21 cellular contexts compared by ENCODE assay signal in genomic region chr16:1639282-1639681, GRCh38. TPM values are rescaled to one million over a fixed set of nuclear protein-coding genes. Genes with fewer than 3 reads are reported as not detected.
DNase-seq lines count a peak whose midpoint lies in the region; ATAC-seq, FAIRE-seq and TF ChIP-seq lines count a peak whose summit lies in the region.
"Had no signal": no experiment of that assay in that cellular context is flagged by ENCODE, and none has a peak within 500 bp of the region (broad histone marks: within the 10 kb centered on the region; RNA-seq: fewer than 3 reads in every experiment).

No MANE protein-coding gene starts in this region.

- H3K27me3 Mint-ChIP-seq in natural killer cell treated with Interleukin-12 subunit alpha and Interleukin-12 subunit beta and Interleukin-15 and Interleukin-18, amount 100 ng/mL, for 72 hours, result no peaks in the 10 kb centered on the region
- no peaks in the 10 kb centered on the region for H3K27me3 Mint-ChIP-seq in endodermal cell (ENCODE audit: insufficient read depth)
- H3K27me3 Mint-ChIP-seq: CD4-positive, alpha-beta memory T cell had no signal

- TF ChIP-seq CTCF in HepG2 (CRISPR knock-in tag; IDR thresholded peaks at IDR 0.05) (no peak), right lobe of liver (IDR thresholded peaks at IDR 0.05) (no peak), K562 (IDR thresholded peaks at IDR 0.05 in 2 of 3, conservative IDR thresholded peaks at IDR 0.05 in 1 of 3; ENCODE audit: insufficient read depth in 2 of 3, low read depth in 1 of 3, low read length in 3 of 3) (no peak), endodermal cell (conservative IDR thresholded peaks at IDR 0.05) (no peak)

- H3K9me3 ChIP-seq in HepG2 (ENCODE audit: low read length) (no peaks in the 10 kb centered on the region), right lobe of liver (no peaks in the 10 kb centered on the region), K562 (replicated peaks; ENCODE audit: control insufficient read depth, insufficient read depth, low read depth, low read length) (no peaks in the 10 kb centered on the region), endodermal cell (ENCODE audit: control insufficient read depth, low read length) (no peaks in the 10 kb centered on the region)
- H3K9me3 ChIP-seq: BE2C, SK-N-SH had no signal

- H3K4me1 ChIP-seq in HepG2 (ENCODE audit: insufficient read depth, low read length) (no peaks in the 10 kb centered on the region), right lobe of liver (no peaks in the 10 kb centered on the region), K562 (replicated peaks in 1 of 2; ENCODE audit: control insufficient read depth in 2 of 2, insufficient read depth in 2 of 2, low read length in 2 of 2) (peaks cover 0 to 9% of the 10 kb centered on the region in 2 experiments; a peak in 1 of 5 replicates), endodermal cell (ENCODE audit: control insufficient read depth, insufficient read depth, low read length) (no peaks in the 10 kb centered on the region)
- H3K4me1 ChIP-seq: BE2C had no signal

- H3K9me1 ChIP-seq in K562 (ENCODE audit: control insufficient read depth, insufficient read depth, low read length), result peaks cover under 1% of the 10 kb centered on the region

- FAIRE-seq in HepG2 (lab: Jason Lieb, UNC) (no peak), K562 (lab: Jason Lieb, UNC) (no peak)
- FAIRE-seq: D721Med, GM12892, GM18507, H54 had no signal

- H3K36me3 Mint-ChIP-seq in natural killer cell treated with Interleukin-12 subunit alpha and Interleukin-12 subunit beta and Interleukin-15 and Interleukin-18, amount 100 ng/mL, for 72 hours, result peaks cover 13% of the 10 kb centered on the region
- H3K36me3 Mint-ChIP-seq in endodermal cell (ENCODE audit: low read depth), result peaks cover 74% of the 10 kb centered on the region

- H3K27ac ChIP-seq in HepG2 (ENCODE audit: extremely low read length, insufficient read depth, low read length) (no peak overlapping the region), right lobe of liver (no peak overlapping the region), K562 (ENCODE audit: extremely low read depth, low read depth, low read length) (no peak overlapping the region), endodermal cell (ENCODE audit: low read depth, low read length) (no peak overlapping the region)

- H3K4me2 ChIP-seq in HepG2 (ENCODE audit: low read depth, low read length) (no peak overlapping the region), K562 (ENCODE audit: insufficient read depth, low read length) (no peak overlapping the region)
- H3K4me2 ChIP-seq: SK-N-SH had no signal

- H3K4me3 Mint-ChIP-seq in natural killer cell treated with Interleukin-12 subunit alpha and Interleukin-12 subunit beta and Interleukin-15 and Interleukin-18, amount 100 ng/mL, for 72 hours, result peak overlapping the region; percentile 6
- H3K4me3 Mint-ChIP-seq in endodermal cell, result no peak overlapping the region
- H3K4me3 Mint-ChIP-seq: CD4-positive, alpha-beta memory T cell had no signal

- 91% methylated on average over 2 of the region's 2 CpGs for WGBS in HepG2 (ENCODE audit: low lambda C conversion rate)
- WGBS in right lobe of liver (ENCODE audit: insufficient coverage, low coverage, low lambda C conversion rate, missing lambda C conversion rate), result 94% methylated on average over 2 of the region's 2 CpGs
- WGBS in K562 (ENCODE audit: insufficient coverage, low coverage, missing lambda C conversion rate), result 91% methylated on average over 2 of the region's 2 CpGs
- WGBS in endodermal cell (ENCODE audit: insufficient coverage in 1 of 2, insufficient read length in 1 of 2), 2 experiments, result 81 to 93% methylated on average over 2 of the region's 2 CpGs

- ATAC-seq in HepG2 (peak; percentile 31; the same call in 2 of the 3 replicates), right lobe of liver (no peak), K562 (peak; percentile 61), HG03025 (IDR thresholded peaks at IDR 0.05; ENCODE audit: low FRiP score, unreplicated experiment) (no peak)
- ATAC-seq in natural killer cell treated with Interleukin-12 subunit alpha and Interleukin-12 subunit beta and Interleukin-15 and Interleukin-18, amount 100 ng/mL, for 72 hours, result no peak

- no peaks in the 10 kb centered on the region for H3K27me3 ChIP-seq in HepG2 (ENCODE audit: control insufficient read depth in 1 of 2, insufficient read depth in 2 of 2, low read length in 2 of 2)
- H3K27me3 ChIP-seq in right lobe of liver, result no peaks in the 10 kb centered on the region
- H3K27me3 ChIP-seq in K562 (ENCODE audit: control insufficient read depth in 2 of 2, insufficient read depth in 2 of 2, low read length in 2 of 2), result no peaks in the 10 kb centered on the region
- H3K27me3 ChIP-seq in endodermal cell (ENCODE audit: control insufficient read depth, insufficient read depth, low read length, poor library complexity, severe bottlenecking), result no peaks in the 10 kb centered on the region
- H3K27me3 ChIP-seq: BE2C had no signal

- POLR2A ChIA-PET in HepG2 (lab: Yijun Ruan, JAX), result no interaction called here
- POLR2A ChIA-PET in K562 (lab: Yijun Ruan, JAX), result no interaction called here

- TF ChIP-seq RAD21 in HepG2 (CRISPR knock-in tag; IDR thresholded peaks at IDR 0.05) (no peak), K562 (CRISPR knock-in tag; conservative IDR thresholded peaks at IDR 0.05 in 1 of 2, IDR thresholded peaks at IDR 0.05 in 1 of 2) (no peak)

- H3K9me3 Mint-ChIP-seq in natural killer cell treated with Interleukin-12 subunit alpha and Interleukin-12 subunit beta and Interleukin-15 and Interleukin-18, amount 100 ng/mL, for 72 hours, result no peaks in the 10 kb centered on the region
- no peaks in the 10 kb centered on the region for H3K9me3 Mint-ChIP-seq in endodermal cell
- H3K9me3 Mint-ChIP-seq: CD4-positive, alpha-beta memory T cell had no signal

- in situ Hi-C loops in HepG2 (cut with HindIII; ENCODE audit: extremely low pct_ligation_motif_present, low pct_unique_long_range_greater_than_20kb) (no loop called here), K562 (cut with MboI) (no loop called here)

- H3K79me2 ChIP-seq in HepG2 (ENCODE audit: insufficient read depth, low read length) (peaks cover 3% of the 10 kb centered on the region), K562 (ENCODE audit: control insufficient read depth, insufficient read depth, low read length) (peaks cover 6% of the 10 kb centered on the region; the same call in 1 of the 3 replicates)

- BruUV-seq in HepG2 (replicated peaks; lab: Mats Ljungman, UMichigan), result no TSS peak
- BruUV-seq in K562 (replicated peaks; lab: Mats Ljungman, UMichigan), result no TSS peak

- H2AFZ ChIP-seq in HepG2 (ENCODE audit: low read length), result no peak overlapping the region
- no peak overlapping the region for H2AFZ ChIP-seq in K562 (ENCODE audit: low read depth, low read length)

- TF ChIP-seq POLR2A in HepG2 (IDR thresholded peaks at IDR 0.05; ENCODE audit: insufficient read depth in 1 of 2, low read depth in 2 of 2, low read length in 2 of 2), result no peak
- TF ChIP-seq POLR2A in right lobe of liver (IDR thresholded peaks at IDR 0.05), result no peak
- no peak for TF ChIP-seq POLR2A in K562 (conservative IDR thresholded peaks at IDR 0.05)

- TF ChIP-seq EP300 in HepG2 (IDR thresholded peaks at IDR 0.05; ENCODE audit: low read depth in 2 of 2, low read length in 2 of 2) (no peak), HepG2 (CRISPR knock-in tag; IDR thresholded peaks at IDR 0.05; ENCODE audit: borderline replicate concordance) (no peak), K562 (IDR thresholded peaks at IDR 0.05; ENCODE audit: low read length) (no peak)

- H3K36me3 ChIP-seq in HepG2 (replicated peaks in 1 of 2; ENCODE audit: control insufficient read depth in 1 of 2, insufficient read depth in 2 of 2, low read length in 2 of 2), result peaks cover 36 to 79% of the 10 kb centered on the region in 2 experiments; a peak in 4 of 5 replicates
- H3K36me3 ChIP-seq in right lobe of liver, result peaks cover 0 to 62% (median 16%) of the 10 kb centered on the region in 4 donors
- H3K36me3 ChIP-seq in K562 (ENCODE audit: control insufficient read depth, insufficient read depth, low read length), result peaks cover 90% of the 10 kb centered on the region
- peaks cover 77% of the 10 kb centered on the region for H3K36me3 ChIP-seq in endodermal cell (ENCODE audit: control insufficient read depth, insufficient read depth, low read length)

- DNase-seq in HepG2 (ENCODE audit: low spot score), result peak; percentile 9
- no peak for DNase-seq in right lobe of liver
- no peak for DNase-seq in K562 (ENCODE audit: extremely low read depth in 1 of 4, low spot score in 3 of 4)
- no peak for DNase-seq in natural killer cell treated with Interleukin-12 subunit alpha and Interleukin-12 subunit beta and Interleukin-15 and Interleukin-18, amount 100 ng/mL, for 72 hours (ENCODE audit: low spot score)
- DNase-seq in HCEC 1CT, result no peak
- DNase-seq in GM19240 (ENCODE audit: insufficient read length, low spot score), result no peak
- DNase-seq in endodermal cell, result no peak
- DNase-seq: BE2C; CD4-positive, alpha-beta memory T cell; MV-4-11; NCI-H1417; NCI-H187; NCI-H345; NCI-H524 treated with DMSO at 0.1 percent for 48 hours; SHP77; SK-N-SH had no signal

- H3K9ac ChIP-seq in HepG2 (ENCODE audit: insufficient read depth, low read depth, low read length), result no peak overlapping the region
- H3K9ac ChIP-seq in K562 (ENCODE audit: insufficient read depth in 1 of 2, low read depth in 2 of 2, low read length in 2 of 2), result no peak overlapping the region
- H3K9ac ChIP-seq in endodermal cell (ENCODE audit: extremely low read depth, low read length, poor library complexity, severe bottlenecking), result no peak overlapping the region
- H3K9ac ChIP-seq: SK-N-SH had no signal

- no peaks in the 10 kb centered on the region for H4K20me1 ChIP-seq in HepG2 (ENCODE audit: insufficient read depth, low read length)
- peaks cover 5% of the 10 kb centered on the region; the same call in 1 of the 2 replicates for H4K20me1 ChIP-seq in K562 (replicated peaks; ENCODE audit: control insufficient read depth, insufficient read depth, low read length)

- H3K4me3 ChIP-seq in HepG2 (replicated peaks in 1 of 3; ENCODE audit: insufficient read depth in 1 of 3, low read depth in 2 of 3, low read length in 3 of 3) (no peak overlapping the region), right lobe of liver (no peak overlapping the region), K562 (no peak overlapping the region), endodermal cell (ENCODE audit: low read length) (no peak overlapping the region)

- intact Hi-C loops in HepG2 (cut with micrococcal nuclease; ENCODE audit: unreplicated experiment) (no loop called here), right lobe of liver (cut with DNase I) (no loop called here), K562 (cut with micrococcal nuclease) (no loop called here)

- H3K27ac Mint-ChIP-seq in natural killer cell treated with Interleukin-12 subunit alpha and Interleukin-12 subunit beta and Interleukin-15 and Interleukin-18, amount 100 ng/mL, for 72 hours, result peak overlapping the region in 1 of 2 donors; percentile 77
- no peak overlapping the region for H3K27ac Mint-ChIP-seq in endodermal cell

- peaks cover 28 to 66% of the 10 kb centered on the region in 2 donors for H3K4me1 Mint-ChIP-seq in natural killer cell treated with Interleukin-12 subunit alpha and Interleukin-12 subunit beta and Interleukin-15 and Interleukin-18, amount 100 ng/mL, for 72 hours (ENCODE audit: low read depth in 2 of 2)
- no peaks in the 10 kb centered on the region for H3K4me1 Mint-ChIP-seq in endodermal cell

- CTCF ChIA-PET in HepG2 (lab: Yijun Ruan, JAX; ENCODE audit: low intra/inter-chr PET ratio, low total read pairs) (no interaction called here), K562 (lab: Yijun Ruan, JAX; ENCODE audit: low intra/inter-chr PET ratio) (no interaction called here)

RNA-seq across cellular contexts. Expression of gene CRAMP1, which starts 27.1 kb away (rescaled TPM):
- 6.6 and 6.8 TPM in 2 replicates for total RNA-seq in HepG2 (2016; rRNA removed; fragmentation: Illumina TruSeq; extraction: Trizol)
- total RNA-seq in HepG2 (2016; cell fraction: cytosol; rRNA removed; fragmentation: Illumina TruSeq; extraction: Trizol; ENCODE audit: low read depth), result 4.6 and 4.8 TPM in 2 replicates
- total RNA-seq in HepG2 (2016; cell fraction: insoluble cytoplasmic fraction; rRNA removed; fragmentation: Illumina TruSeq; extraction: Trizol), result 4.8 and 6.7 TPM in 2 replicates
- 3.4 and 4.3 TPM in 2 replicates for total RNA-seq in HepG2 (2016; cell fraction: membrane; rRNA removed; fragmentation: Illumina TruSeq; extraction: Trizol)
- 8.4 and 8.5 TPM in 2 replicates for total RNA-seq in HepG2 (2016; cell fraction: nucleus; rRNA removed; fragmentation: Illumina TruSeq; extraction: Trizol)
- 9.7 and 13.0 TPM in 2 replicates for polyA plus RNA-seq in HepG2 (2011; rRNA removed)
- 5.7 and 6.6 TPM in 2 replicates for polyA plus RNA-seq in HepG2 (2011; cell fraction: cytosol; rRNA removed)
- polyA plus RNA-seq in HepG2 (2011; cell fraction: nucleus; rRNA removed), result 25.2 and 30.8 TPM in 2 replicates
- 6.5 and 9.3 TPM in 2 replicates for polyA plus RNA-seq in HepG2 (2012)
- 0.15 and 0.21 TPM in 2 replicates for polyA plus RNA-seq in HepG2 (2016; cell fraction: cytosol; fragmentation: Illumina TruSeq; extraction: Trizol; ENCODE audit: low read depth)
- polyA plus RNA-seq in HepG2 (2016; cell fraction: insoluble cytoplasmic fraction; fragmentation: Illumina TruSeq; extraction: Trizol; ENCODE audit: low read depth), result 3.6 and 5.5 TPM in 2 replicates
- 0.46 and 0.65 TPM in 2 replicates for polyA plus RNA-seq in HepG2 (2016; cell fraction: membrane; fragmentation: Illumina TruSeq; extraction: Trizol; ENCODE audit: low read depth)
- polyA plus RNA-seq in HepG2 (2016; cell fraction: nucleus; fragmentation: Illumina TruSeq; extraction: Trizol; ENCODE audit: insufficient read depth, low read depth), result 24.3 and 25.2 TPM in 2 replicates
- 18.6 and 18.8 TPM in 2 replicates for polyA minus RNA-seq in HepG2 (2011; rRNA and poly(A)+ RNA removed; ENCODE audit: low replicate concordance)
- polyA minus RNA-seq in HepG2 (2011; cell fraction: cytosol; rRNA and poly(A)+ RNA removed), result 7.2 and 8.2 TPM in 2 replicates
- 9.7 and 13.7 TPM in 2 replicates for polyA minus RNA-seq in HepG2 (2011; cell fraction: nucleus; rRNA and poly(A)+ RNA removed)
- 1 to 10 TPM; 2.9 to 8.4 (median 5.8) TPM for total RNA-seq in right lobe of liver
- total RNA-seq in K562 (2011; cell fraction: chromatin; rRNA removed; ENCODE audit: low replicate concordance), result 34.5 and 80.0 TPM in 2 replicates
- 40.7 and 44.9 TPM in 2 replicates for total RNA-seq in K562 (2011; cell fraction: nucleolus; rRNA removed)
- 35.1 and 37.2 TPM in 2 replicates for total RNA-seq in K562 (2011; cell fraction: nucleoplasm; rRNA removed)
- 5.1 and 8.9 TPM in 2 replicates for total RNA-seq in K562 (2014; rRNA removed)
- 6.5 and 7.5 TPM in 2 replicates for total RNA-seq in K562 (2014; rRNA removed; fragmentation: Illumina TruSeq; extraction: Trizol)
- 7.7 and 8.3 TPM in 2 replicates for total RNA-seq in K562 (2015; rRNA removed; fragmentation: Illumina TruSeq; extraction: Trizol)
- 19.0 and 20.8 TPM in 2 replicates for total RNA-seq in K562 (2021)
- 7.2 and 9.7 TPM in 2 replicates for polyA plus RNA-seq in K562 (2011; rRNA removed)
- 7.6 and 8.1 TPM in 2 replicates for polyA plus RNA-seq in K562 (2011; cell fraction: cytosol; rRNA removed)
- 17.8 and 29.3 TPM in 2 replicates for polyA plus RNA-seq in K562 (2011; cell fraction: nucleus; rRNA removed)
- 10.1 and 13.6 TPM in 2 replicates for polyA plus RNA-seq in K562 (2012)
- 14.4 and 15.7 TPM in 2 replicates for polyA plus RNA-seq in K562 (2014; fragmentation: Illumina TruSeq; extraction: Trizol)
- polyA plus RNA-seq in K562 (2014; fragmentation: Nextera tagmentation; extraction: Ambion mirVana), result under 1 TPM; 0.52 to 0.62 TPM
- 12.1 and 14.9 TPM in 2 replicates for polyA plus RNA-seq in K562 (2014; rRNA removed)
- 9.1 and 9.5 TPM in 2 replicates for polyA minus RNA-seq in K562 (2011; rRNA and poly(A)+ RNA removed)
- 6.1 and 11.0 TPM in 2 replicates for polyA minus RNA-seq in K562 (2011; cell fraction: cytosol; rRNA and poly(A)+ RNA removed)
- 9.7 and 10.2 TPM in 2 replicates for polyA minus RNA-seq in K562 (2011; cell fraction: nucleus; rRNA and poly(A)+ RNA removed)
- total RNA-seq in natural killer cell treated with Interleukin-12 subunit alpha and Interleukin-12 subunit beta and Interleukin-15 and Interleukin-18, amount 100 ng/mL, for 72 hours, result 10 to 100 TPM; 33.3 to 35.3 TPM
- 10 to 100 TPM; 29.2 to 40.0 TPM for total RNA-seq in endodermal cell
- polyA plus RNA-seq in endodermal cell (2013, experiment 1 of 2), result 22.5 TPM
- 19.3 TPM for polyA plus RNA-seq in endodermal cell (2013, experiment 2 of 2)

RNA-seq across cellular contexts. Expression of gene IFT140, which starts 27.4 kb away (rescaled TPM):
- total RNA-seq in HepG2 (2016; rRNA removed; fragmentation: Illumina TruSeq; extraction: Trizol) (7.8 and 9.5 TPM in 2 replicates), right lobe of liver (1 to 10 TPM; 2.9 to 8.9 (median 5.4) TPM), K562 (2014; rRNA removed) (3.4 and 4.8 TPM in 2 replicates), K562 (2014; rRNA removed; fragmentation: Illumina TruSeq; extraction: Trizol) (2.3 and 2.6 TPM in 2 replicates), K562 (2015; rRNA removed; fragmentation: Illumina TruSeq; extraction: Trizol) (3.4 and 4.4 TPM in 2 replicates), K562 (2021) (7.3 and 7.6 TPM in 2 replicates), endodermal cell (10 to 100 TPM; 43.0 to 58.9 TPM)
- total RNA-seq in HepG2 (2016; cell fraction: cytosol; rRNA removed; fragmentation: Illumina TruSeq; extraction: Trizol; ENCODE audit: low read depth), result 2.3 and 2.6 TPM in 2 replicates
- total RNA-seq in HepG2 (2016; cell fraction: insoluble cytoplasmic fraction; rRNA removed; fragmentation: Illumina TruSeq; extraction: Trizol), result 7.1 and 10.5 TPM in 2 replicates
- 3.8 TPM in 2 replicates for total RNA-seq in HepG2 (2016; cell fraction: membrane; rRNA removed; fragmentation: Illumina TruSeq; extraction: Trizol)
- total RNA-seq in HepG2 (2016; cell fraction: nucleus; rRNA removed; fragmentation: Illumina TruSeq; extraction: Trizol), result 11.8 and 12.8 TPM in 2 replicates
- polyA plus RNA-seq in HepG2 (2011; rRNA removed) (5.8 and 7.0 TPM in 2 replicates), K562 (2011; rRNA removed) (3.5 and 3.9 TPM in 2 replicates), K562 (2014; fragmentation: Illumina TruSeq; extraction: Trizol) (4.0 and 4.8 TPM in 2 replicates), K562 (2014; fragmentation: Nextera tagmentation; extraction: Ambion mirVana) (under 1 TPM; 0.31 to 0.60 TPM), K562 (2014; rRNA removed) (3.2 and 3.6 TPM in 2 replicates)
- polyA plus RNA-seq in HepG2 (2011; cell fraction: cytosol; rRNA removed), result 2.9 and 4.1 TPM in 2 replicates
- polyA plus RNA-seq in HepG2 (2011; cell fraction: nucleus; rRNA removed), result 37.4 and 49.4 TPM in 2 replicates
- polyA plus RNA-seq in HepG2 (2012), result 6.3 and 6.8 TPM in 2 replicates
- polyA plus RNA-seq in HepG2 (2016; cell fraction: cytosol; fragmentation: Illumina TruSeq; extraction: Trizol; ENCODE audit: low read depth), result 0.67 and 0.86 TPM in 2 replicates
- polyA plus RNA-seq in HepG2 (2016; cell fraction: insoluble cytoplasmic fraction; fragmentation: Illumina TruSeq; extraction: Trizol; ENCODE audit: low read depth), result 3.7 and 5.8 TPM in 2 replicates
- polyA plus RNA-seq in HepG2 (2016; cell fraction: membrane; fragmentation: Illumina TruSeq; extraction: Trizol; ENCODE audit: low read depth), result 1.1 and 1.2 TPM in 2 replicates
- 22.2 TPM in 2 replicates for polyA plus RNA-seq in HepG2 (2016; cell fraction: nucleus; fragmentation: Illumina TruSeq; extraction: Trizol; ENCODE audit: insufficient read depth, low read depth)
- 16.9 and 18.0 TPM in 2 replicates for polyA minus RNA-seq in HepG2 (2011; rRNA and poly(A)+ RNA removed; ENCODE audit: low replicate concordance)
- 3.3 and 3.7 TPM in 2 replicates for polyA minus RNA-seq in HepG2 (2011; cell fraction: cytosol; rRNA and poly(A)+ RNA removed)
- polyA minus RNA-seq in HepG2 (2011; cell fraction: nucleus; rRNA and poly(A)+ RNA removed), result 21.0 and 26.9 TPM in 2 replicates
- total RNA-seq in K562 (2011; cell fraction: chromatin; rRNA removed; ENCODE audit: low replicate concordance), result 27.4 and 63.8 TPM in 2 replicates
- total RNA-seq in K562 (2011; cell fraction: nucleolus; rRNA removed), result 20.3 and 28.9 TPM in 2 replicates
- total RNA-seq in K562 (2011; cell fraction: nucleoplasm; rRNA removed), result 18.8 and 21.9 TPM in 2 replicates
- 3.6 and 4.0 TPM in 2 replicates for polyA plus RNA-seq in K562 (2011; cell fraction: cytosol; rRNA removed)
- 20.5 and 27.3 TPM in 2 replicates for polyA plus RNA-seq in K562 (2011; cell fraction: nucleus; rRNA removed)
- polyA plus RNA-seq in K562 (2012), result 5.5 and 9.5 TPM in 2 replicates
- 3.3 and 5.5 TPM in 2 replicates for polyA minus RNA-seq in K562 (2011; rRNA and poly(A)+ RNA removed)
- 2.7 and 3.0 TPM in 2 replicates for polyA minus RNA-seq in K562 (2011; cell fraction: cytosol; rRNA and poly(A)+ RNA removed)
- polyA minus RNA-seq in K562 (2011; cell fraction: nucleus; rRNA and poly(A)+ RNA removed), result 20.4 and 23.3 TPM in 2 replicates
- 1 to 10 TPM; 5.1 to 7.0 TPM for total RNA-seq in natural killer cell treated with Interleukin-12 subunit alpha and Interleukin-12 subunit beta and Interleukin-15 and Interleukin-18, amount 100 ng/mL, for 72 hours
- 44.2 TPM for polyA plus RNA-seq in endodermal cell (2013, experiment 1 of 2)
- polyA plus RNA-seq in endodermal cell (2013, experiment 2 of 2), result 38.1 TPM

RNA-seq across cellular contexts. Expression of gene JPT2, which starts 38.8 kb away (rescaled TPM):
- total RNA-seq in HepG2 (2016; rRNA removed; fragmentation: Illumina TruSeq; extraction: Trizol), result 89.4 and 127 TPM in 2 replicates
- total RNA-seq in HepG2 (2016; cell fraction: cytosol; rRNA removed; fragmentation: Illumina TruSeq; extraction: Trizol; ENCODE audit: low read depth), result 11.5 and 13.4 TPM in 2 replicates
- total RNA-seq in HepG2 (2016; cell fraction: insoluble cytoplasmic fraction; rRNA removed; fragmentation: Illumina TruSeq; extraction: Trizol), result 91.5 and 117 TPM in 2 replicates
- total RNA-seq in HepG2 (2016; cell fraction: membrane; rRNA removed; fragmentation: Illumina TruSeq; extraction: Trizol), result 52.3 and 54.3 TPM in 2 replicates
- 37.4 and 43.4 TPM in 2 replicates for total RNA-seq in HepG2 (2016; cell fraction: nucleus; rRNA removed; fragmentation: Illumina TruSeq; extraction: Trizol)
- 52.5 and 53.5 TPM in 2 replicates for polyA plus RNA-seq in HepG2 (2011; rRNA removed)
- 36.8 and 43.8 TPM in 2 replicates for polyA plus RNA-seq in HepG2 (2011; cell fraction: cytosol; rRNA removed)
- polyA plus RNA-seq in HepG2 (2011; cell fraction: nucleus; rRNA removed), result 36.7 and 43.7 TPM in 2 replicates
- 50.1 and 68.5 TPM in 2 replicates for polyA plus RNA-seq in HepG2 (2012)
- 14.3 TPM in 2 replicates for polyA plus RNA-seq in HepG2 (2016; cell fraction: cytosol; fragmentation: Illumina TruSeq; extraction: Trizol; ENCODE audit: low read depth)
- polyA plus RNA-seq in HepG2 (2016; cell fraction: insoluble cytoplasmic fraction; fragmentation: Illumina TruSeq; extraction: Trizol; ENCODE audit: low read depth), result 154 and 168 TPM in 2 replicates
- 39.8 and 39.9 TPM in 2 replicates for polyA plus RNA-seq in HepG2 (2016; cell fraction: membrane; fragmentation: Illumina TruSeq; extraction: Trizol; ENCODE audit: low read depth)
- 63.6 and 72.2 TPM in 2 replicates for polyA plus RNA-seq in HepG2 (2016; cell fraction: nucleus; fragmentation: Illumina TruSeq; extraction: Trizol; ENCODE audit: insufficient read depth, low read depth)
- 35.4 and 60.1 TPM in 2 replicates for polyA minus RNA-seq in HepG2 (2011; rRNA and poly(A)+ RNA removed; ENCODE audit: low replicate concordance)
- 24.4 and 29.2 TPM in 2 replicates for polyA minus RNA-seq in HepG2 (2011; cell fraction: cytosol; rRNA and poly(A)+ RNA removed)
- 24.2 and 25.5 TPM in 2 replicates for polyA minus RNA-seq in HepG2 (2011; cell fraction: nucleus; rRNA and poly(A)+ RNA removed)
- total RNA-seq in right lobe of liver, result 10 to 100 TPM; 31.0 to 47.7 (median 38.7) TPM
- total RNA-seq in K562 (2011; cell fraction: chromatin; rRNA removed; ENCODE audit: low replicate concordance), result 93.6 and 97.5 TPM in 2 replicates
- 70.0 and 73.9 TPM in 2 replicates for total RNA-seq in K562 (2011; cell fraction: nucleolus; rRNA removed)
- 92.1 and 109 TPM in 2 replicates for total RNA-seq in K562 (2011; cell fraction: nucleoplasm; rRNA removed)
- total RNA-seq in K562 (2014; rRNA removed), result 89.2 and 116 TPM in 2 replicates
- 83.5 and 92.6 TPM in 2 replicates for total RNA-seq in K562 (2014; rRNA removed; fragmentation: Illumina TruSeq; extraction: Trizol)
- 80.2 and 88.6 TPM in 2 replicates for total RNA-seq in K562 (2015; rRNA removed; fragmentation: Illumina TruSeq; extraction: Trizol)
- 121 and 133 TPM in 2 replicates for total RNA-seq in K562 (2021)
- 106 and 112 TPM in 2 replicates for polyA plus RNA-seq in K562 (2011; rRNA removed)
- polyA plus RNA-seq in K562 (2011; cell fraction: cytosol; rRNA removed), result 57.8 and 66.9 TPM in 2 replicates
- polyA plus RNA-seq in K562 (2011; cell fraction: nucleus; rRNA removed), result 68.5 and 76.2 TPM in 2 replicates
- polyA plus RNA-seq in K562 (2012), result 74.8 and 115 TPM in 2 replicates
- 133 and 134 TPM in 2 replicates for polyA plus RNA-seq in K562 (2014; fragmentation: Illumina TruSeq; extraction: Trizol)
- 10 to 100 TPM; 25.5 TPM for polyA plus RNA-seq in K562 (2014; fragmentation: Nextera tagmentation; extraction: Ambion mirVana)
- 108 and 117 TPM in 2 replicates for polyA plus RNA-seq in K562 (2014; rRNA removed)
- 67.8 and 69.9 TPM in 2 replicates for polyA minus RNA-seq in K562 (2011; rRNA and poly(A)+ RNA removed)
- 42.4 and 45.0 TPM in 2 replicates for polyA minus RNA-seq in K562 (2011; cell fraction: cytosol; rRNA and poly(A)+ RNA removed)
- 19.5 and 31.4 TPM in 2 replicates for polyA minus RNA-seq in K562 (2011; cell fraction: nucleus; rRNA and poly(A)+ RNA removed)
- total RNA-seq in natural killer cell treated with Interleukin-12 subunit alpha and Interleukin-12 subunit beta and Interleukin-15 and Interleukin-18, amount 100 ng/mL, for 72 hours, result 10 to 100 TPM; 56.1 to 61.1 TPM
- 100 to 1,000 TPM; 161 to 168 TPM for total RNA-seq in endodermal cell
- 154 TPM for polyA plus RNA-seq in endodermal cell (2013, experiment 1 of 2)
- 159 TPM for polyA plus RNA-seq in endodermal cell (2013, experiment 2 of 2)

Comparison
In these comparisons a context has a peak if more than half of its experiments do, and no peak if none do; other contexts are left out.
1. ATAC-seq: peak in HepG2 (single experiment) and K562 (single experiment); none in right lobe of liver (0 of 4), natural killer cell treated with Interleukin-12 subunit alpha and Interleukin-12 subunit beta and Interleukin-15 and Interleukin-18, amount 100 ng/mL, for 72 hours (0 of 2) and HG03025 (single experiment).